ENCODE assay signal across 10 cellular contexts in the genomic region with DNA sequence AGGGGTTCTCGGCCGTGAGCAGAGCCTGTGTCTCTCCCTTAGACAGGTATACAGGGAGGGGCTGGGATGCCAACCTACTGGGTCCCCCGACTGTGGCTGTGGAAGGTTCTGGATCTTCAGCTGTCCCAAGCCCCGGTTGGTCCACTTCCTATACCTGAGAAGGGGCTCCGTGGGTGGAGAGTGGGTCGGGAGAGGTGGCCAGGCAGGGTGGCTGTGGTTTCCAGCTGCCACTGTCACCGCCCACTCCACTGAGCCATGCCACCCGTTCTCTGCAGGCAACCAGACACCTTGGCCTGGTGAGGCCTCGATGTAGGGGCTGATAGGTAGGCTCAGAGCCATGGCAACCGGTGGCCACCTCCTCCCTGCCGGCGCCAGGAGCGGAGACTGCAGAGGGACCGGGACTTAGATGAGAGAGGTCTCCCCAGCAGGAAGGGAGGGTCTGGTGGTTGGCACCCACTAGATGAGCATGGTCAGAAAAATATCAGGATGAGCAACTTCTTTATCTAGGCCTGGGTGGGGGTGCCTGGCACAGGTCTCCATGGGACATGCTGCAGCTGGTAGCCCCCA. TPM values are rescaled to one million over a fixed set of nuclear protein-coding genes. Genes with fewer than 3 reads are reported as not detected.
DNase-seq lines count a peak whose midpoint lies in the region; ATAC-seq and TF ChIP-seq lines count a peak whose summit lies in the region.
"Had no signal": no experiment of that assay in that cellular context is flagged by ENCODE, and none has a peak within 500 bp of the region (broad histone marks: within the 10 kb centered on the region; RNA-seq: fewer than 3 reads in every experiment).

No MANE protein-coding gene starts in this region.

- DNase-seq in SK-N-SH (no peak), breast epithelium (ENCODE audit: low spot score in 2 of 2) (no peak), tibial nerve (ENCODE audit: low spot score in 2 of 2) (no peak)
- no peak for DNase-seq in activated CD4-positive, alpha-beta T cell treated with anti-CD3 and anti-CD28 coated beads, Interleukin-2, amount 50 U/mL, for 1 hour
- DNase-seq: DND-41 had no signal

- H3K9me3 ChIP-seq in SK-N-SH: no peaks in the 10 kb centered on the region
- no peaks in the 10 kb centered on the region for H3K9me3 ChIP-seq in breast epithelium
- no peaks in the 10 kb centered on the region for H3K9me3 ChIP-seq in mucosa of rectum (ENCODE audit: control insufficient read depth in 2 of 2, low read length in 2 of 2)
- H3K9me3 ChIP-seq in tibial nerve: no peaks in the 10 kb centered on the region

- H4K20me1 ChIP-seq in SK-N-SH (ENCODE audit: insufficient read depth): peaks cover 47% of the 10 kb centered on the region

- TF ChIP-seq EP300 in SK-N-SH (IDR thresholded peaks at IDR 0.05; ENCODE audit: borderline replicate concordance in 1 of 2, low read depth in 1 of 2, low read length in 1 of 2) (no peak), tibial nerve (IDR thresholded peaks at IDR 0.05) (no peak)

- H3K9me2 ChIP-seq in SK-N-SH: no peaks in the 10 kb centered on the region

- 76% methylated on average over 6 of the region's 14 CpGs for WGBS in SK-N-SH (ENCODE audit: low lambda C conversion rate)
- WGBS in tibial nerve, 2 donors: 71 to 74% methylated on average over 13 to 14 of the region's 14 CpGs

- no peak for TF ChIP-seq CTCF in SK-N-SH (IDR thresholded peaks at IDR 0.05)
- no peak for TF ChIP-seq CTCF in breast epithelium (IDR thresholded peaks at IDR 0.05)
- no peak for TF ChIP-seq CTCF in tibial nerve (IDR thresholded peaks at IDR 0.05)

- POLR2A ChIA-PET in SK-N-SH (lab: Yijun Ruan, JAX): no interaction called here

- TF ChIP-seq POLR2A in breast epithelium (IDR thresholded peaks at IDR 0.05): no peak
- no peak for TF ChIP-seq POLR2A in tibial nerve (IDR thresholded peaks at IDR 0.05)

- peaks cover 75% of the 10 kb centered on the region for H3K79me2 ChIP-seq in SK-N-SH (ENCODE audit: insufficient read depth)

- H3K4me2 ChIP-seq in SK-N-SH: peak overlapping the region; percentile 71

- no peaks in the 10 kb centered on the region for H3K27me3 ChIP-seq in SK-N-SH (ENCODE audit: insufficient read depth)
- no peaks in the 10 kb centered on the region for H3K27me3 ChIP-seq in breast epithelium
- no peaks in the 10 kb centered on the region for H3K27me3 ChIP-seq in mucosa of rectum (ENCODE audit: control insufficient read depth in 2 of 2, insufficient read depth in 2 of 2, low read length in 2 of 2)
- H3K27me3 ChIP-seq in tibial nerve: no peaks in the 10 kb centered on the region

- no peak for ATAC-seq in SK-N-SH treated with all-trans-retinoic acid at 6 μM for 48 hours
- ATAC-seq in HG03108 (IDR thresholded peaks at IDR 0.05; ENCODE audit: unreplicated experiment): no peak
- no peak for ATAC-seq in activated CD4-positive, CD25-positive, alpha-beta regulatory T cell treated with anti-CD3 and anti-CD28 coated beads, Interleukin-2, amount 50 U/mL, for 24 hours

- no peak for TF ChIP-seq RAD21 in SK-N-SH (IDR thresholded peaks at IDR 0.05; ENCODE audit: low read length)

- intact Hi-C loops in breast epithelium (cut with DNase I; ENCODE audit: low total_unique reads): no loop called here

- H3F3A ChIP-seq in SK-N-SH (replicated peaks; ENCODE audit: insufficient read depth): peaks cover 22% of the 10 kb centered on the region

- H3K4me3 ChIP-seq in SK-N-SH (ENCODE audit: low read depth in 2 of 2, low read length in 1 of 2) (no peak overlapping the region), breast epithelium (peak overlapping the region in 1 of 3 donors; percentile 33), mucosa of rectum (ENCODE audit: low read length in 2 of 2) (no peak overlapping the region), tibial nerve (no peak overlapping the region)

- H3K4me1 ChIP-seq in SK-N-SH (ENCODE audit: control insufficient read depth in 1 of 2, insufficient read depth in 2 of 2, low read depth in 1 of 2, low read length in 1 of 2) (peaks cover 40 to 57% of the 10 kb centered on the region in 2 experiments), breast epithelium (peaks cover 33 to 64% of the 10 kb centered on the region in 2 donors), mucosa of rectum (ENCODE audit: control insufficient read depth in 2 of 2, insufficient read depth in 2 of 2, low read length in 2 of 2) (peaks cover 53 to 54% of the 10 kb centered on the region in 2 donors), tibial nerve (peaks cover 5 to 84% (median 69%) of the 10 kb centered on the region in 4 donors)

- H3K36me3 ChIP-seq in SK-N-SH (replicated peaks in 1 of 2; ENCODE audit: control insufficient read depth in 1 of 2, insufficient read depth in 2 of 2, low read length in 1 of 2) (peaks cover 8 to 11% of the 10 kb centered on the region in 2 experiments), breast epithelium (no peaks in the 10 kb centered on the region), mucosa of rectum (ENCODE audit: control insufficient read depth in 2 of 2, insufficient read depth in 2 of 2, low read length in 2 of 2) (peaks cover 9 to 16% of the 10 kb centered on the region in 2 donors), tibial nerve (peaks cover 0 to 13% (median 6%) of the 10 kb centered on the region in 3 donors)

- CTCF ChIA-PET in SK-N-SH (lab: Yijun Ruan, JAX): interaction anchor here (1.2 to 2.6 kb wide), 5 partner anchors 70 to 117 kb away, joined by 3 to 12 read pairs (median 4); no protein-coding TSS in a partner anchor

- no peak overlapping the region for H3K9ac ChIP-seq in SK-N-SH
- peak overlapping the region in 1 of 2 donors; percentile 14 for H3K9ac ChIP-seq in mucosa of rectum (ENCODE audit: low read depth in 1 of 2, low read length in 2 of 2)

- no peak overlapping the region for H2AFZ ChIP-seq in SK-N-SH (ENCODE audit: low read depth)

- H3K27ac ChIP-seq in SK-N-SH (ENCODE audit: low read depth in 2 of 2, low read length in 1 of 2): peak overlapping the region; percentile 77 to 96
- H3K27ac ChIP-seq in breast epithelium: peak overlapping the region; percentile 94 to 99
- peak overlapping the region; percentile 51 to 86 for H3K27ac ChIP-seq in mucosa of rectum (ENCODE audit: low read depth in 2 of 2, low read length in 2 of 2)
- peak overlapping the region; percentile 66 to 97 (median 87) for H3K27ac ChIP-seq in tibial nerve
- H3K27ac ChIP-seq: 22Rv1 had no signal

TF ChIP-seq in SK-N-SH, 30 proteins besides CTCF, POLR2A, EP300 and RAD21:
- no peak for TF ChIP-seq SIN3A (IDR thresholded peaks at IDR 0.05; ENCODE audit: borderline replicate concordance, low read depth, low read length)
- TF ChIP-seq TCF12 (IDR thresholded peaks at IDR 0.05): no peak
- no peak for TF ChIP-seq EZH2phosphoT487 (IDR thresholded peaks at IDR 0.05; ENCODE audit: borderline replicate concordance, low read depth)
- no peak for TF ChIP-seq RFX5 (IDR thresholded peaks at IDR 0.05; ENCODE audit: low read length)
- no peak for TF ChIP-seq YY1 (IDR thresholded peaks at IDR 0.05; ENCODE audit: low read depth)
- TF ChIP-seq TAF1 (IDR thresholded peaks at IDR 0.05; ENCODE audit: borderline replicate concordance, low read depth, low read length): no peak
- TF ChIP-seq ELF1 (IDR thresholded peaks at IDR 0.05): no peak
- no peak for TF ChIP-seq NRF1 (IDR thresholded peaks at IDR 0.05; ENCODE audit: low read depth, low read length)

TF ChIP-seq in SK-N-SH treated with all-trans-retinoic acid at 6 μM for 48 hours, 23 proteins besides CTCF, POLR2A, EP300 and RAD21:
- TF ChIP-seq RARB (CRISPR knock-in tag; IDR thresholded peaks at IDR 0.05): no peak
- no peak for TF ChIP-seq TCF4 (CRISPR knock-in tag; IDR thresholded peaks at IDR 0.05; ENCODE audit: borderline replicate concordance)
- no peak for TF ChIP-seq ZFP30 (CRISPR knock-in tag; IDR thresholded peaks at IDR 0.05)
- no peak for TF ChIP-seq GLIS3 (CRISPR knock-in tag; IDR thresholded peaks at IDR 0.05)
- TF ChIP-seq, protein P1, sequence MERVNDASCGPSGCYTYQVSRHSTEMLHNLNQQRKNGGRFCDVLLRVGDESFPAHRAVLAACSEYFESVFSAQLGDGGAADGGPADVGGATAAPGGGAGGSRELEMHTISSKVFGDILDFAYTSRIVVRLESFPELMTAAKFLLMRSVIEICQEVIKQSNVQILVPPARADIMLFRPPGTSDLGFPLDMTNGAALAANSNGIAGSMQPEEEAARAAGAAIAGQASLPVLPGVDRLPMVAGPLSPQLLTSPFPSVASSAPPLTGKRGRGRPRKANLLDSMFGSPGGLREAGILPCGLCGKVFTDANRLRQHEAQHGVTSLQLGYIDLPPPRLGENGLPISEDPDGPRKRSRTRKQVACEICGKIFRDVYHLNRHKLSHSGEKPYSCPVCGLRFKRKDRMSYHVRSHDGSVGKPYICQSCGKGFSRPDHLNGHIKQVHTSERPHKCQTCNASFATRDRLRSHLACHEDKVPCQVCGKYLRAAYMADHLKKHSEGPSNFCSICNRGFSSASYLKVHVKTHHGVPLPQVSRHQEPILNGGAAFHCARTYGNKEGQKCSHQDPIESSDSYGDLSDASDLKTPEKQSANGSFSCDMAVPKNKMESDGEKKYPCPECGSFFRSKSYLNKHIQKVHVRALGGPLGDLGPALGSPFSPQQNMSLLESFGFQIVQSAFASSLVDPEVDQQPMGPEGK (CRISPR knock-in tag; IDR thresholded peaks at IDR 0.05; ENCODE audit: borderline replicate concordance): no peak

RNA-seq across cellular contexts. Expression of a gene that starts 53.8 kb away (rescaled TPM):
- polyA plus RNA-seq in SK-N-SH (2012; rRNA removed): 43.6 and 47.3 TPM in 2 replicates
- 23.6 and 36.7 TPM in 2 replicates for polyA plus RNA-seq in SK-N-SH (2012; cell fraction: cytosol; rRNA removed)
- polyA plus RNA-seq in SK-N-SH (2012; cell fraction: nucleus; rRNA removed): 51.7 and 58.8 TPM in 2 replicates
- total RNA-seq in breast epithelium: 10 to 100 TPM; 78.3 to 95.0 (median 88.3) TPM
- 100 to 1,000 TPM; 140 to 160 (median 151) TPM for total RNA-seq in tibial nerve

RNA-seq across cellular contexts. Expression of a gene that starts 57.1 kb away (rescaled TPM):
- 20.3 and 24.2 TPM in 2 replicates for polyA plus RNA-seq in SK-N-SH (2012; rRNA removed)
- 11.1 and 17.2 TPM in 2 replicates for polyA plus RNA-seq in SK-N-SH (2012; cell fraction: cytosol; rRNA removed)
- 31.2 and 33.0 TPM in 2 replicates for polyA plus RNA-seq in SK-N-SH (2012; cell fraction: nucleus; rRNA removed)
- total RNA-seq in breast epithelium (10 to 100 TPM; 17.3 to 23.7 (median 21.6) TPM), tibial nerve (10 to 100 TPM; 10.3 to 39.8 (median 21.5) TPM)
